In genomic region chr9:89731262-89731980, GRCh38 we compare ENCODE assay signal across 17 cellular contexts.
DNase-seq lines count a peak whose midpoint lies in the region; ATAC-seq and TF ChIP-seq lines count a peak whose summit lies in the region.
"Had no signal": no experiment of that assay in that cellular context is flagged by ENCODE, and none has a peak within 500 bp of the region (broad histone marks: within the 10 kb centered on the region; RNA-seq: fewer than 3 reads in every experiment).

No MANE protein-coding gene starts in this region.

- H3K4me3 Mint-ChIP-seq in activated naive CD8-positive, alpha-beta T cell treated with anti-CD3 and anti-CD28 coated beads, Interleukin-2, amount 50 U/mL, for 24 hours, result no peak overlapping the region
- H3K4me3 Mint-ChIP-seq in activated naive CD8-positive, alpha-beta T cell treated with anti-CD3 and anti-CD28 coated beads for 36 hours, result no peak overlapping the region
- H3K4me3 Mint-ChIP-seq in progenitor cell of endocrine pancreas (ENCODE audit: low read depth), result no peak overlapping the region
- no peak overlapping the region for H3K4me3 Mint-ChIP-seq in naive thymus-derived CD8-positive, alpha-beta T cell
- H3K4me3 Mint-ChIP-seq: GM23338 had no signal

- no peaks in the 10 kb centered on the region for H3K4me1 Mint-ChIP-seq in activated naive CD8-positive, alpha-beta T cell treated with anti-CD3 and anti-CD28 coated beads, Interleukin-2, amount 50 U/mL, for 24 hours
- no peaks in the 10 kb centered on the region for H3K4me1 Mint-ChIP-seq in activated naive CD8-positive, alpha-beta T cell treated with anti-CD3 and anti-CD28 coated beads for 36 hours
- H3K4me1 Mint-ChIP-seq in progenitor cell of endocrine pancreas (ENCODE audit: low read depth), result peaks cover 13% of the 10 kb centered on the region
- H3K4me1 Mint-ChIP-seq in naive thymus-derived CD8-positive, alpha-beta T cell, result peaks cover 2 to 6% (median 4%) of the 10 kb centered on the region in 4 donors
- H3K4me1 Mint-ChIP-seq: GM23338 had no signal

- no peak overlapping the region for H3K4me2 ChIP-seq in DND-41 (ENCODE audit: insufficient read depth, low read length)
- H3K4me2 ChIP-seq: GM23338 had no signal

- no peaks in the 10 kb centered on the region for H3K36me3 ChIP-seq in DND-41 (ENCODE audit: insufficient read depth, low read length)
- no peaks in the 10 kb centered on the region for H3K36me3 ChIP-seq in right atrium auricular region
- H3K36me3 ChIP-seq in adrenal gland (replicated peaks in 1 of 2), result no peaks in the 10 kb centered on the region
- H3K36me3 ChIP-seq: thoracic aorta had no signal

- intact Hi-C loops in adrenal gland (cut with DNase I), result no loop called here

- no peaks in the 10 kb centered on the region for H4K20me1 ChIP-seq in DND-41 (ENCODE audit: insufficient read depth, low read length)

- H3K27ac ChIP-seq in DND-41 (ENCODE audit: low read length) (no peak overlapping the region), right atrium auricular region (peak overlapping the region; percentile 4 to 61), adrenal gland (no peak overlapping the region)
- H3K27ac ChIP-seq: thoracic aorta had no signal

- no peaks in the 10 kb centered on the region for H3K4me1 ChIP-seq in DND-41 (ENCODE audit: insufficient read depth, low read length)
- H3K4me1 ChIP-seq in right atrium auricular region, result peaks cover 0 to 29% of the 10 kb centered on the region in 2 donors
- H3K4me1 ChIP-seq in adrenal gland (replicated peaks in 1 of 2), result peaks cover 15 to 18% of the 10 kb centered on the region in 2 donors

- H3K27ac Mint-ChIP-seq in activated naive CD8-positive, alpha-beta T cell treated with anti-CD3 and anti-CD28 coated beads, Interleukin-2, amount 50 U/mL, for 24 hours, result no peak overlapping the region
- no peak overlapping the region for H3K27ac Mint-ChIP-seq in activated naive CD8-positive, alpha-beta T cell treated with anti-CD3 and anti-CD28 coated beads for 36 hours
- peak overlapping the region; percentile 22 for H3K27ac Mint-ChIP-seq in progenitor cell of endocrine pancreas
- no peak overlapping the region for H3K27ac Mint-ChIP-seq in naive thymus-derived CD8-positive, alpha-beta T cell
- H3K27ac Mint-ChIP-seq: GM23338 had no signal

- TF ChIP-seq CTCF in DND-41 (IDR thresholded peaks at IDR 0.05; ENCODE audit: borderline replicate concordance, extremely low read depth, low read length, poor library complexity, severe bottlenecking) (no peak), right atrium auricular region (IDR thresholded peaks at IDR 0.05) (no peak), progenitor cell of endocrine pancreas (IDR thresholded peaks at IDR 0.05; ENCODE audit: unreplicated experiment) (no peak), adrenal gland (IDR thresholded peaks at IDR 0.05) (no peak)

- H2AFZ ChIP-seq in DND-41 (ENCODE audit: low read depth, low read length), result no peak overlapping the region

- H3K36me3 Mint-ChIP-seq in activated naive CD8-positive, alpha-beta T cell treated with anti-CD3 and anti-CD28 coated beads, Interleukin-2, amount 50 U/mL, for 24 hours (ENCODE audit: low read depth), result no peaks in the 10 kb centered on the region
- no peaks in the 10 kb centered on the region for H3K36me3 Mint-ChIP-seq in activated naive CD8-positive, alpha-beta T cell treated with anti-CD3 and anti-CD28 coated beads for 36 hours
- H3K36me3 Mint-ChIP-seq in progenitor cell of endocrine pancreas (ENCODE audit: insufficient read depth), result no peaks in the 10 kb centered on the region
- no peaks in the 10 kb centered on the region for H3K36me3 Mint-ChIP-seq in naive thymus-derived CD8-positive, alpha-beta T cell

- H3K27me3 Mint-ChIP-seq in activated naive CD8-positive, alpha-beta T cell treated with anti-CD3 and anti-CD28 coated beads, Interleukin-2, amount 50 U/mL, for 24 hours, result no peaks in the 10 kb centered on the region
- no peaks in the 10 kb centered on the region for H3K27me3 Mint-ChIP-seq in activated naive CD8-positive, alpha-beta T cell treated with anti-CD3 and anti-CD28 coated beads for 36 hours
- peaks cover 16% of the 10 kb centered on the region for H3K27me3 Mint-ChIP-seq in progenitor cell of endocrine pancreas
- no peaks in the 10 kb centered on the region for H3K27me3 Mint-ChIP-seq in naive thymus-derived CD8-positive, alpha-beta T cell

- 85 to 96% (median 93%) methylated on average over 7 of the region's 7 CpGs for WGBS in adrenal gland, 4 donors

- no peak overlapping the region for H3K4me3 ChIP-seq in DND-41 (ENCODE audit: low read depth in 1 of 2, low read length in 2 of 2)
- no peak overlapping the region for H3K4me3 ChIP-seq in right atrium auricular region
- no peak overlapping the region for H3K4me3 ChIP-seq in adrenal gland
- H3K4me3 ChIP-seq: GM23338, thoracic aorta had no signal

- DNase-seq in activated naive CD8-positive, alpha-beta T cell treated with anti-CD3 and anti-CD28 coated beads, Interleukin-2, amount 50 U/mL, for 24 hours, result no peak
- no peak for DNase-seq in activated naive CD8-positive, alpha-beta T cell treated with anti-CD3 and anti-CD28 coated beads for 36 hours
- no peak for DNase-seq in DND-41
- no peak for DNase-seq in right atrium auricular region (ENCODE audit: low spot score)
- no peak for DNase-seq in progenitor cell of endocrine pancreas (ENCODE audit: low spot score, unreplicated experiment)
- DNase-seq in naive thymus-derived CD8-positive, alpha-beta T cell, result no peak
- no peak for DNase-seq in adrenal gland
- DNase-seq: activated CD8-positive, alpha-beta memory T cell treated with anti-CD3 and anti-CD28 coated beads for 24 hours; activated effector memory CD4-positive, alpha-beta T cell treated with anti-CD3 and anti-CD28 coated beads, Interleukin-2, amount 50 U/mL, for 16 hours; anterior cingulate cortex; hypothalamus; Kasumi-1; NK-92 treated with Interleukin-12 subunit alpha and Interleukin-12 subunit beta, amount 100 ng/mL, for 24 hours; stimulated activated CD4-positive, alpha-beta T cell treated with anti-CD3 and anti-CD28 coated beads, Interleukin-4, amount 100 ng/mL, for 1 hour had no signal

- H3K79me2 ChIP-seq in DND-41 (ENCODE audit: insufficient read depth, low read length), result no peaks in the 10 kb centered on the region

- TF ChIP-seq POLR2A in adrenal gland (IDR thresholded peaks at IDR 0.05), result no peak

- H3K27me3 ChIP-seq in DND-41 (ENCODE audit: insufficient read depth, low read length, poor library complexity) (no peaks in the 10 kb centered on the region), right atrium auricular region (no peaks in the 10 kb centered on the region), adrenal gland (no peaks in the 10 kb centered on the region)

- H3K9me3 Mint-ChIP-seq in activated naive CD8-positive, alpha-beta T cell treated with anti-CD3 and anti-CD28 coated beads, Interleukin-2, amount 50 U/mL, for 24 hours, result no peaks in the 10 kb centered on the region
- peaks cover 2% of the 10 kb centered on the region for H3K9me3 Mint-ChIP-seq in activated naive CD8-positive, alpha-beta T cell treated with anti-CD3 and anti-CD28 coated beads for 36 hours
- H3K9me3 Mint-ChIP-seq in progenitor cell of endocrine pancreas (ENCODE audit: low read depth), result no peaks in the 10 kb centered on the region
- H3K9me3 Mint-ChIP-seq in naive thymus-derived CD8-positive, alpha-beta T cell, result peaks cover 0 to 2% (median 0%) of the 10 kb centered on the region in 9 donors
- H3K9me3 Mint-ChIP-seq: GM23338 had no signal

- ATAC-seq in activated naive CD8-positive, alpha-beta T cell treated with anti-CD3 and anti-CD28 coated beads, Interleukin-2, amount 50 U/mL, for 24 hours, result peak; percentile 76
- ATAC-seq in DND-41 (ENCODE audit: insufficient read depth, low read depth) (peak; percentile 19; the same call in 1 of the 3 replicates), GM18858 (IDR thresholded peaks at IDR 0.05; ENCODE audit: unreplicated experiment) (no peak)
- no peak for ATAC-seq in naive thymus-derived CD8-positive, alpha-beta T cell

- H3K9ac ChIP-seq in DND-41 (ENCODE audit: low read depth, low read length), result no peak overlapping the region

- POLR2A ChIA-PET in naive thymus-derived CD8-positive, alpha-beta T cell (lab: Charles Lee), result no interaction called here

- H3K9me3 ChIP-seq in DND-41 (ENCODE audit: insufficient read depth, low read length, severe bottlenecking), result no peaks in the 10 kb centered on the region
- H3K9me3 ChIP-seq in right atrium auricular region, result no peaks in the 10 kb centered on the region
- H3K9me3 ChIP-seq in adrenal gland (replicated peaks in 1 of 3), result no peaks in the 10 kb centered on the region
- H3K9me3 ChIP-seq: thoracic aorta had no signal

Comparison
In these comparisons a context has a peak if more than half of its experiments do, and no peak if none do; other contexts are left out.
1. ATAC-seq: peak in activated naive CD8-positive, alpha-beta T cell treated with anti-CD3 and anti-CD28 coated beads, Interleukin-2, amount 50 U/mL, for 24 hours (single experiment) and DND-41 (single experiment); none in naive thymus-derived CD8-positive, alpha-beta T cell (0 of 2) and GM18858 (single experiment).
2. H3K27ac ChIP-seq: peak in right atrium auricular region (2 of 2); none in DND-41 (single experiment) and adrenal gland (0 of 5).